In the genomic region with DNA sequence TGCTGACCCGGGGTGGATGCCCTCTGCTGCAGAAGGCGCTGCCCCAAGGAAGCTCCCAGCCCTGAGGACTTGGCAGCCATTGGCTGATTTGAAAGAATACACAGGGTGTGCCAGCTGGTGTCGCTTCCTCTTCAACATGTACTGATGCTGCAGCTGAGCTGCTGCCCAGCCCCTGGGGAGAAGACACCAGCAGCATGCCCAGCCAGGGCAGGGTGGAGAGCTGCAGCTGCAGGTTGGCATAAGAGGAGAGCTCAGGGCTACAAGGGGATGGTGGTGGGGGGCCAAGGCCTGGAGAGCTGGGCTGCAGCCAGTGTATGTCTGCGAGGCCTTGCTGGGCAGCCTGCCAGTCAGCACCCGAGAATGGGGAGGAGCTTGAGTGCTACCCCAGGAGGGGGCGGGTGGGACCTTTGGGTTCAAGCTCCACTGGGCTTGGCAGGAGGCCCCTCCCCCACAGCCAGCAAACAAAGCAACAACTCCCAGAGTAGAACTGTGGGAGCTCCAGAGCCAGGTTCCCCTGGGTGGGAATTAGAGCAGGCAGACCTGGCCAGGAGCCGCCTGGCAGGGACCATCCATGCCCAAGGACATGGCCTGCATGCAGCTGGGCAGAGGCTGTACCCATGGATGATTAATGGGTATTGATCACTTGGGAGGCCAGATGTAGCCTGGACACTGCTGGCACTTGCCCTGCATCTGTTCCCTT, we compare ENCODE assay signal across 8 cellular contexts. TPM values are rescaled to one million over a fixed set of nuclear protein-coding genes. Genes with fewer than 3 reads are reported as not detected.
A peak's percentile ranks its signal among the peaks of the same experiment; 100 is the strongest.
DNase-seq lines count a peak whose midpoint lies in the region; ATAC-seq, FAIRE-seq and TF ChIP-seq lines count a peak whose summit lies in the region.

No MANE protein-coding gene starts in this region.

- no peaks in the 10 kb centered on the region for H3K9me3 ChIP-seq in pancreas

- POLR2A ChIA-PET in activated CD8-positive, alpha-beta T cell treated with anti-CD3 and anti-CD28 coated beads for 36 hours (lab: Charles Lee) = interaction anchor here (0.7 kb wide), 1 partner anchor 7 kb away, joined by 3 read pairs; no protein-coding TSS in a partner anchor

- H3K27ac ChIP-seq in foreskin keratinocyte (peak overlapping the region; percentile 80), pancreas (peak overlapping the region; percentile 33 to 79 (median 57))

- H3K4me3 ChIP-seq in pancreas = no peak overlapping the region

- intact Hi-C loops in activated CD8-positive, alpha-beta T cell treated with anti-CD3 and anti-CD28 coated beads for 36 hours (cut with micrococcal nuclease) = no loop called here
- intact Hi-C loops in pancreas (cut with DNase I) = no loop called here

- FAIRE-seq in pancreas (lab: Jason Lieb, UNC) (no peak), D721Med (lab: Jason Lieb, UNC) (no peak)

- peak; percentile 65 for ATAC-seq in HG03097 (IDR thresholded peaks at IDR 0.05; ENCODE audit: low FRiP score, unreplicated experiment)
- peak; percentile 67 for ATAC-seq in activated CD8-positive, alpha-beta T cell treated with anti-CD3 and anti-CD28 coated beads for 36 hours
- peak; percentile 17 for ATAC-seq in foreskin keratinocyte
- ATAC-seq in pancreas = peak; percentile 87 to 92 (median 89)

- H3K4me1 Mint-ChIP-seq in activated CD8-positive, alpha-beta T cell treated with anti-CD3 and anti-CD28 coated beads for 36 hours (ENCODE audit: low read depth) = peaks cover 22% of the 10 kb centered on the region

- H3K4me1 ChIP-seq in foreskin keratinocyte = peaks cover 43% of the 10 kb centered on the region
- peaks cover 24 to 56% (median 33%) of the 10 kb centered on the region in 3 donors for H3K4me1 ChIP-seq in pancreas

- no peak overlapping the region for H3K4me3 Mint-ChIP-seq in activated CD8-positive, alpha-beta T cell treated with anti-CD3 and anti-CD28 coated beads for 36 hours

- CTCF ChIA-PET in activated CD8-positive, alpha-beta T cell treated with anti-CD3 and anti-CD28 coated beads for 36 hours (lab: Charles Lee) = interaction anchor here (0.6 to 2.1 kb wide), 5 partner anchors 9 to 452 kb away, joined by 3 to 7 read pairs (median 3); a partner anchor contains a TSS

- no peaks in the 10 kb centered on the region for H3K36me3 ChIP-seq in pancreas

- no peaks in the 10 kb centered on the region for H3K9me3 Mint-ChIP-seq in activated CD8-positive, alpha-beta T cell treated with anti-CD3 and anti-CD28 coated beads for 36 hours

- no peaks in the 10 kb centered on the region for H3K27me3 Mint-ChIP-seq in activated CD8-positive, alpha-beta T cell treated with anti-CD3 and anti-CD28 coated beads for 36 hours

- H3K27ac Mint-ChIP-seq in activated CD8-positive, alpha-beta T cell treated with anti-CD3 and anti-CD28 coated beads for 36 hours = no peak overlapping the region

- no peak for TF ChIP-seq CTCF in activated CD8-positive, alpha-beta T cell treated with anti-CD3 and anti-CD28 coated beads for 36 hours (IDR thresholded peaks at IDR 0.05)
- TF ChIP-seq CTCF in foreskin keratinocyte (conservative IDR thresholded peaks at IDR 0.05) (peak; percentile 2), pancreas (IDR thresholded peaks at IDR 0.05) (no peak), D721Med (IDR thresholded peaks at IDR 0.05; ENCODE audit: insufficient read depth, missing control alignments) (no peak)

- H3K36me3 Mint-ChIP-seq in activated CD8-positive, alpha-beta T cell treated with anti-CD3 and anti-CD28 coated beads for 36 hours (ENCODE audit: low read depth) = no peaks in the 10 kb centered on the region

- H3K27me3 ChIP-seq in foreskin keratinocyte (no peaks in the 10 kb centered on the region), pancreas (no peaks in the 10 kb centered on the region)

- DNase-seq in activated gamma-delta T cell treated with Interleukin-2 at 50 U/mL for 16 hours (peak; percentile 23), activated gamma-delta T cell (lab: John Stamatoyannopoulos, UW) (no peak), NCI-H2196 (lab: John Stamatoyannopoulos, UW; ENCODE audit: unreplicated experiment) (peak; percentile 87), foreskin keratinocyte (peak in 1 of 2 donors; percentile 61), pancreas (peak; percentile 92 to 98 (median 97)), D721Med (ENCODE audit: insufficient read length, low spot score) (no peak)
- peak; percentile 55 for DNase-seq in activated CD8-positive, alpha-beta T cell treated with anti-CD3 and anti-CD28 coated beads for 36 hours

- WGBS in pancreas, 2 donors = 1 to 6% methylated on average over 7 of the region's 7 CpGs

RNA-seq across cellular contexts. Expression of a gene that starts 9.2 kb away (rescaled TPM):
- 1 to 10 TPM; 5.3 to 6.2 TPM for total RNA-seq in activated CD8-positive, alpha-beta T cell treated with anti-CD3 and anti-CD28 coated beads for 36 hours
- total RNA-seq in foreskin keratinocyte = 49.0 and 72.5 TPM in 2 replicates
- polyA plus RNA-seq in foreskin keratinocyte = 40.7 and 63.4 TPM in 2 replicates
- total RNA-seq in pancreas = 10 to 100 TPM; 33.1 to 63.9 (median 38.4) TPM
- 10 to 100 TPM; 32.5 to 39.3 TPM for polyA plus RNA-seq in pancreas

RNA-seq across cellular contexts. Expression of a gene that starts 41.8 kb away (rescaled TPM):
- 100 to 1,000 TPM; 151 to 154 TPM for total RNA-seq in activated CD8-positive, alpha-beta T cell treated with anti-CD3 and anti-CD28 coated beads for 36 hours
- 59.7 and 61.2 TPM in 2 replicates for total RNA-seq in foreskin keratinocyte
- polyA plus RNA-seq in foreskin keratinocyte = 124 and 151 TPM in 2 replicates
- total RNA-seq in pancreas = 10 to 100 TPM; 70.4 to 88.6 (median 79.3) TPM
- polyA plus RNA-seq in pancreas = 100 to 1,000 TPM; 153 to 162 TPM

RNA-seq across cellular contexts. Expression of a gene that starts 42.1 kb away (rescaled TPM):
- total RNA-seq in activated CD8-positive, alpha-beta T cell treated with anti-CD3 and anti-CD28 coated beads for 36 hours = 1 to 10 TPM; 5.2 to 6.4 TPM
- total RNA-seq in foreskin keratinocyte = 1.3 and 2.6 TPM in 2 replicates
- 0.60 and 1.1 TPM in 2 replicates for polyA plus RNA-seq in foreskin keratinocyte
- total RNA-seq in pancreas = 1 to 10 TPM; 2.6 to 7.0 (median 4.4) TPM
- polyA plus RNA-seq in pancreas = 1 to 10 TPM; 2.0 to 3.3 TPM

RNA-seq across cellular contexts. Expression of a gene that starts 57.4 kb away (rescaled TPM):
- total RNA-seq in activated CD8-positive, alpha-beta T cell treated with anti-CD3 and anti-CD28 coated beads for 36 hours = 1 to 10 TPM in 1 of 2 experiments, under 1 TPM in 1; 0.20 to 1.1 TPM
- total RNA-seq in foreskin keratinocyte = 0.07 TPM in 1 of 2 replicates, not detected in the other
- polyA plus RNA-seq in foreskin keratinocyte = not detected in 2 replicates
- total RNA-seq in pancreas = under 1 TPM in 4 of 6 donors, not detected in 2; 0.19 to 0.46 (median 0.35) TPM
- 1 to 10 TPM; 1.3 to 2.4 TPM for polyA plus RNA-seq in pancreas

Comparison
In these comparisons a context has a peak if more than half of its experiments do, and no peak if none do; other contexts are left out.
1. DNase-seq: peak in activated gamma-delta T cell treated with Interleukin-2 at 50 U/mL for 16 hours (single experiment), NCI-H2196 (single experiment), activated CD8-positive, alpha-beta T cell treated with anti-CD3 and anti-CD28 coated beads for 36 hours (single experiment) and pancreas (6 of 6); none in activated gamma-delta T cell (single experiment) and D721Med (single experiment).
2. ATAC-seq: peak in every context shown above with its lines; median percentile 89 in pancreas; 67 in activated CD8-positive, alpha-beta T cell treated with anti-CD3 and anti-CD28 coated beads for 36 hours; 65 in HG03097; 17 in foreskin keratinocyte.